8 cellular contexts compared by ENCODE assay signal in genomic region chr4:48109413-48110263, GRCh38. TPM values are rescaled to one million over a fixed set of nuclear protein-coding genes. Genes with fewer than 3 reads are reported as not detected.
DNase-seq lines count a peak whose midpoint lies in the region; ATAC-seq and TF ChIP-seq lines count a peak whose summit lies in the region.

No MANE protein-coding gene starts in this region.

- no peak overlapping the region for H2AK5ac ChIP-seq in mesendoderm (ENCODE audit: low read length)

- H4K5ac ChIP-seq in mesendoderm (ENCODE audit: low read length): no peak overlapping the region

- TF ChIP-seq CTCF in AG09309 (IDR thresholded peaks at IDR 0.05; ENCODE audit: control insufficient read depth, insufficient read depth, low read depth, low read length, missing control alignments) (peak; percentile 61), GM10266 (IDR thresholded peaks at IDR 0.05; ENCODE audit: control insufficient read depth, insufficient read depth, low read depth, missing control alignments) (peak; percentile 61)

- no peak overlapping the region for H3K9ac ChIP-seq in mesendoderm (ENCODE audit: low read length)

- no peak overlapping the region for H3K4me2 ChIP-seq in mesendoderm (ENCODE audit: low read length)

- no peak overlapping the region for H2BK15ac ChIP-seq in mesendoderm (replicated peaks; ENCODE audit: low read depth)

- H2BK5ac ChIP-seq in mesendoderm (ENCODE audit: low read length): no peak overlapping the region

- no peak overlapping the region for H3K23ac ChIP-seq in mesendoderm (ENCODE audit: low read length)

- H3K56ac ChIP-seq in mesendoderm (ENCODE audit: low read length): no peak overlapping the region

- H3K4me3 ChIP-seq in AG09309 (ENCODE audit: control insufficient read depth, low read depth, low read length): no peak overlapping the region
- no peak overlapping the region for H3K4me3 ChIP-seq in mesendoderm (ENCODE audit: low read length)

- no peak for DNase-seq in AG09309 (ENCODE audit: low read depth)
- peak; percentile 44 for DNase-seq in GM10266 (ENCODE audit: extremely low spot score)
- DNase-seq in NCI-H345 treated with DMSO at 0.1 percent for 48 hours (lab: John Stamatoyannopoulos, UW; ENCODE audit: unreplicated experiment): peak; percentile 1
- peak; percentile 18 to 67 for DNase-seq in T47D (ENCODE audit: low read depth in 1 of 2, low spot score in 1 of 2)
- peak; percentile 83 for DNase-seq in mesendoderm
- DNase-seq in globus pallidus (ENCODE audit: low spot score): no peak
- no peak for DNase-seq in NK-92 (lab: John Stamatoyannopoulos, UW; ENCODE audit: unreplicated experiment)

- H2BK120ac ChIP-seq in mesendoderm (ENCODE audit: low read depth, low read length): no peak overlapping the region

- H3K4me1 ChIP-seq in mesendoderm (ENCODE audit: control insufficient read depth, low read depth, low read length): no peaks in the 10 kb centered on the region

- no peak overlapping the region for H3K18ac ChIP-seq in mesendoderm (ENCODE audit: low read length)

- no peaks in the 10 kb centered on the region for H3K36me3 ChIP-seq in mesendoderm (ENCODE audit: control insufficient read depth, insufficient read depth, low read length)

- in situ Hi-C loops in T47D (cut with HindIII; ENCODE audit: low pct_unique_long_range_greater_than_20kb, low sequenced_read_pairs): no loop called here

- H3K27me3 ChIP-seq in mesendoderm (ENCODE audit: insufficient read depth, low read length, poor library complexity): no peaks in the 10 kb centered on the region

- no peak overlapping the region for H4K8ac ChIP-seq in mesendoderm (ENCODE audit: low read depth, low read length)

- H3K4ac ChIP-seq in mesendoderm (ENCODE audit: low read depth, low read length): no peak overlapping the region

- H3K79me2 ChIP-seq in mesendoderm (ENCODE audit: control insufficient read depth, insufficient read depth, low read length): no peaks in the 10 kb centered on the region

- no peak overlapping the region for H3K27ac ChIP-seq in mesendoderm (ENCODE audit: low read depth, low read length)

- peak; percentile 70 for ATAC-seq in HG02884 (IDR thresholded peaks at IDR 0.05; ENCODE audit: unreplicated experiment)

- no CpG with 5 or more reads among the region's 5 CpGs for WGBS in mesendoderm (ENCODE audit: extremely low coverage, insufficient coverage, low lambda C conversion rate)

- H3K79me1 ChIP-seq in mesendoderm (ENCODE audit: low read length): no peaks in the 10 kb centered on the region

RNA-seq across cellular contexts. Expression of gene TXK, which starts 24.4 kb away (rescaled TPM):
- 0.06 TPM for polyA plus RNA-seq in mesendoderm (2013, experiment 1 of 2)
- 0.07 TPM for polyA plus RNA-seq in mesendoderm (2013, experiment 2 of 2)

Comparison
In these comparisons a context has a peak if more than half of its experiments do, and no peak if none do; other contexts are left out.
1. DNase-seq: peak in GM10266 (single experiment), NCI-H345 treated with DMSO at 0.1 percent for 48 hours (single experiment), T47D (2 of 2) and mesendoderm (single experiment); none in AG09309 (single experiment), globus pallidus (single experiment) and NK-92 (single experiment).